1 cellular context compared by ENCODE assay signal in the genomic region with DNA sequence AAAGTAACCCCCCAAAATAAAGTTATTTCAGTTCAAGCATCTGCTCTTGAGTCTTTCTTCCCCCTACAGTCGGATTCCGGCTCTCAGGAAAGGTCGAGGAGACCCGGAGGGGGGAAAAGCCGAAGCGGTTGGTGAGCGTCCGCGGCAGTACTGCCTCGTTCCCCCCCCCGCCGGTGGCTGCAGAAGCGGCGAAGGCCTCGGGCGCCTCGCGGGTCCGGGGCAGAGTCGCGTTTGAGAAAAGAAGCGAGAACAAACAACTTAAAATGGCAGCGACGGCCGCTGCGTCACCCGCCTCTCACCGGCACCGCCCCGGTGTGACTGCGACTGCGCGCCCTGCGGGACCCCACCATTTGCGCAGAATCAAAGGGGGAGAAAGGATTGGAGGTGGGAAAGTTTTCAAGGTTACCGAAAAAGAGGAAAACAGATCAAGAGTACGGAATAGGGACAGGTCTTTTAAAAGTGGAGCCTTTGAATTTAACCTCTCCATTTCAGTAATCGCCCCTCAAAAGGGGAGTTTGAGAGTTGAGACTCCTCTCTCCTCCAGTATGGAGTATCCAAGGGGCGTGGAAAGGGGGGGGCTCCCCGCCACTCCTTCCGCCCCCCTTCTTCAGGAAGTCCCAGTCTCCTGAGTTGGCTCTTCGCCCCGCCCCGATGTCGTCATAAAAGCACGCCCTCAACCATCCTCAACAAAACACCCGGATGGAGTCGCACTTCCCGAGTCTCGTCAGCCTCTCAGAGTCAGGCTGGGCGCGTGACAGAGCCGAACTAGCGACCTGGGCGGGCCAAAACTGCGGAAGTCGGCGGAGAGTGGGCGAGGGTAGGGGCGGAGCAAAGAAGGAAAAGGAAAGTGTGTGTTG.
TF ChIP-seq lines count a peak whose summit lies in the region.

No MANE protein-coding gene starts in this region.

TF ChIP-seq in GM12878, 131 proteins besides CTCF, POLR2A, EP300 and RAD21 (continued from another document and continues in another):
- TF ChIP-seq, protein P1, sequence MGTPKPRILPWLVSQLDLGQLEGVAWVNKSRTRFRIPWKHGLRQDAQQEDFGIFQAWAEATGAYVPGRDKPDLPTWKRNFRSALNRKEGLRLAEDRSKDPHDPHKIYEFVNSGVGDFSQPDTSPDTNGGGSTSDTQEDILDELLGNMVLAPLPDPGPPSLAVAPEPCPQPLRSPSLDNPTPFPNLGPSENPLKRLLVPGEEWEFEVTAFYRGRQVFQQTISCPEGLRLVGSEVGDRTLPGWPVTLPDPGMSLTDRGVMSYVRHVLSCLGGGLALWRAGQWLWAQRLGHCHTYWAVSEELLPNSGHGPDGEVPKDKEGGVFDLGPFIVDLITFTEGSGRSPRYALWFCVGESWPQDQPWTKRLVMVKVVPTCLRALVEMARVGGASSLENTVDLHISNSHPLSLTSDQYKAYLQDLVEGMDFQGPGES (IDR thresholded peaks at IDR 0.05): no peak; the same call in 1 of the 2 replicates
- TF ChIP-seq HDAC2 (IDR thresholded peaks at IDR 0.05) (no peak), MLLT1 (IDR thresholded peaks at IDR 0.05) (peak; percentile 86), ATF7 (IDR thresholded peaks at IDR 0.05; ENCODE audit: low read depth) (peak; percentile 100), SKIL (IDR thresholded peaks at IDR 0.05; ENCODE audit: low read depth, poor library complexity, severe bottlenecking) (peak; percentile 99), ZBED1 (IDR thresholded peaks at IDR 0.05; ENCODE audit: borderline replicate concordance) (no peak), RELA (IDR thresholded peaks at IDR 0.05; ENCODE audit: borderline replicate concordance, partially characterized antibody) (peak; percentile 64), PAX8 (IDR thresholded peaks at IDR 0.05) (peak; percentile 74; the same call in 1 of the 2 replicates), RB1 (IDR thresholded peaks at IDR 0.05; ENCODE audit: borderline replicate concordance) (no peak; the same call in 1 of the 2 replicates), TCF3 (IDR thresholded peaks at IDR 0.05; ENCODE audit: borderline replicate concordance, insufficient read depth, low read depth, low read length) (peak; percentile 90), TBL1XR1 (IDR thresholded peaks at IDR 0.05; ENCODE audit: low read depth, low read length) (peak; percentile 49; the same call in 1 of the 2 replicates), RBBP5 (conservative IDR thresholded peaks at IDR 0.05) (no peak), ZNF622 (IDR thresholded peaks at IDR 0.05) (no peak), GABPA (IDR thresholded peaks at IDR 0.05; ENCODE audit: low read depth) (peak; percentile 76), NR2F1 (conservative IDR thresholded peaks at IDR 0.05) (no peak), RELB (IDR thresholded peaks at IDR 0.05; ENCODE audit: low read depth) (peak; percentile 96), CREM (IDR thresholded peaks at IDR 0.05; ENCODE audit: low read depth) (peak; percentile 96), GATAD2B (conservative IDR thresholded peaks at IDR 0.05; ENCODE audit: low read depth) (no peak), BCL3 (IDR thresholded peaks at IDR 0.05; ENCODE audit: borderline replicate concordance, insufficient read depth, low read depth, low read length, poor library complexity, severe bottlenecking) (no peak), EGR1 (IDR thresholded peaks at IDR 0.05; ENCODE audit: borderline replicate concordance in 1 of 2, low read depth in 2 of 2, low read length in 2 of 2) (peak in 1 of 2 experiments; percentile 71; a peak in 1 of 3 replicates), NRF1 (conservative IDR thresholded peaks at IDR 0.05; ENCODE audit: low read depth, low read length) (peak; percentile 42), SIX5 (IDR thresholded peaks at IDR 0.05; ENCODE audit: low read depth, low read length, severe bottlenecking) (peak; percentile 56), RUNX3 (IDR thresholded peaks at IDR 0.05; ENCODE audit: low read length) (peak; percentile 29; the same call in 1 of the 2 replicates), ZNF274 (IDR thresholded peaks at IDR 0.05; ENCODE audit: insufficient read depth, insufficient read length) (no peak), ETV6 (conservative IDR thresholded peaks at IDR 0.05 in 1 of 2, IDR thresholded peaks at IDR 0.05 in 1 of 2; ENCODE audit: borderline replicate concordance in 1 of 2, low read depth in 1 of 2) (no peak), IKZF1 (conservative IDR thresholded peaks at IDR 0.05) (peak; percentile 58), WRNIP1 (IDR thresholded peaks at IDR 0.05; ENCODE audit: borderline replicate concordance, low read depth, low read length) (no peak), RAD51 (IDR thresholded peaks at IDR 0.05) (peak; percentile 88; the same call in 1 of the 2 replicates), DPF2 (IDR thresholded peaks at IDR 0.05) (no peak; the same call in 1 of the 2 replicates)
- TF ChIP-seq, protein P2, sequence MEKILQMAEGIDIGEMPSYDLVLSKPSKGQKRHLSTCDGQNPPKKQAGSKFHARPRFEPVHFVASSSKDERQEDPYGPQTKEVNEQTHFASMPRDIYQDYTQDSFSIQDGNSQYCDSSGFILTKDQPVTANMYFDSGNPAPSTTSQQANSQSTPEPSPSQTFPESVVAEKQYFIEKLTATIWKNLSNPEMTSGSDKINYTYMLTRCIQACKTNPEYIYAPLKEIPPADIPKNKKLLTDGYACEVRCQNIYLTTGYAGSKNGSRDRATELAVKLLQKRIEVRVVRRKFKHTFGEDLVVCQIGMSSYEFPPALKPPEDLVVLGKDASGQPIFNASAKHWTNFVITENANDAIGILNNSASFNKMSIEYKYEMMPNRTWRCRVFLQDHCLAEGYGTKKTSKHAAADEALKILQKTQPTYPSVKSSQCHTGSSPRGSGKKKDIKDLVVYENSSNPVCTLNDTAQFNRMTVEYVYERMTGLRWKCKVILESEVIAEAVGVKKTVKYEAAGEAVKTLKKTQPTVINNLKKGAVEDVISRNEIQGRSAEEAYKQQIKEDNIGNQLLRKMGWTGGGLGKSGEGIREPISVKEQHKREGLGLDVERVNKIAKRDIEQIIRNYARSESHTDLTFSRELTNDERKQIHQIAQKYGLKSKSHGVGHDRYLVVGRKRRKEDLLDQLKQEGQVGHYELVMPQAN (conservative IDR thresholded peaks at IDR 0.05): peak; percentile 73; the same call in 1 of the 2 replicates
- TF ChIP-seq, protein P3, sequence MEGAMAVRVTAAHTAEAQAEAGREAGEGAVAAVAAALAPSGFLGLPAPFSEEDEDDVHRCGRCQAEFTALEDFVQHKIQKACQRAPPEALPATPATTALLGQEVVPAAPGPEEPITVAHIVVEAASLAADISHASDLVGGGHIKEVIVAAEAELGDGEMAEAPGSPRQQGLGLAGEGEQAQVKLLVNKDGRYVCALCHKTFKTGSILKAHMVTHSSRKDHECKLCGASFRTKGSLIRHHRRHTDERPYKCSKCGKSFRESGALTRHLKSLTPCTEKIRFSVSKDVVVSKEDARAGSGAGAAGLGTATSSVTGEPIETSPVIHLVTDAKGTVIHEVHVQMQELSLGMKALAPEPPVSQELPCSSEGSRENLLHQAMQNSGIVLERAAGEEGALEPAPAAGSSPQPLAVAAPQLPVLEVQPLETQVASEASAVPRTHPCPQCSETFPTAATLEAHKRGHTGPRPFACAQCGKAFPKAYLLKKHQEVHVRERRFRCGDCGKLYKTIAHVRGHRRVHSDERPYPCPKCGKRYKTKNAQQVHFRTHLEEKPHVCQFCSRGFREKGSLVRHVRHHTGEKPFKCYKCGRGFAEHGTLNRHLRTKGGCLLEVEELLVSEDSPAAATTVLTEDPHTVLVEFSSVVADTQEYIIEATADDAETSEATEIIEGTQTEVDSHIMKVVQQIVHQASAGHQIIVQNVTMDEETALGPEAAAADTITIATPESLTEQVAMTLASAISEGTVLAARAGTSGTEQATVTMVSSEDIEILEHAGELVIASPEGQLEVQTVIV (IDR thresholded peaks at IDR 0.05; ENCODE audit: borderline replicate concordance, partially characterized antibody): peak; percentile 93
- TF ChIP-seq, protein P4, sequence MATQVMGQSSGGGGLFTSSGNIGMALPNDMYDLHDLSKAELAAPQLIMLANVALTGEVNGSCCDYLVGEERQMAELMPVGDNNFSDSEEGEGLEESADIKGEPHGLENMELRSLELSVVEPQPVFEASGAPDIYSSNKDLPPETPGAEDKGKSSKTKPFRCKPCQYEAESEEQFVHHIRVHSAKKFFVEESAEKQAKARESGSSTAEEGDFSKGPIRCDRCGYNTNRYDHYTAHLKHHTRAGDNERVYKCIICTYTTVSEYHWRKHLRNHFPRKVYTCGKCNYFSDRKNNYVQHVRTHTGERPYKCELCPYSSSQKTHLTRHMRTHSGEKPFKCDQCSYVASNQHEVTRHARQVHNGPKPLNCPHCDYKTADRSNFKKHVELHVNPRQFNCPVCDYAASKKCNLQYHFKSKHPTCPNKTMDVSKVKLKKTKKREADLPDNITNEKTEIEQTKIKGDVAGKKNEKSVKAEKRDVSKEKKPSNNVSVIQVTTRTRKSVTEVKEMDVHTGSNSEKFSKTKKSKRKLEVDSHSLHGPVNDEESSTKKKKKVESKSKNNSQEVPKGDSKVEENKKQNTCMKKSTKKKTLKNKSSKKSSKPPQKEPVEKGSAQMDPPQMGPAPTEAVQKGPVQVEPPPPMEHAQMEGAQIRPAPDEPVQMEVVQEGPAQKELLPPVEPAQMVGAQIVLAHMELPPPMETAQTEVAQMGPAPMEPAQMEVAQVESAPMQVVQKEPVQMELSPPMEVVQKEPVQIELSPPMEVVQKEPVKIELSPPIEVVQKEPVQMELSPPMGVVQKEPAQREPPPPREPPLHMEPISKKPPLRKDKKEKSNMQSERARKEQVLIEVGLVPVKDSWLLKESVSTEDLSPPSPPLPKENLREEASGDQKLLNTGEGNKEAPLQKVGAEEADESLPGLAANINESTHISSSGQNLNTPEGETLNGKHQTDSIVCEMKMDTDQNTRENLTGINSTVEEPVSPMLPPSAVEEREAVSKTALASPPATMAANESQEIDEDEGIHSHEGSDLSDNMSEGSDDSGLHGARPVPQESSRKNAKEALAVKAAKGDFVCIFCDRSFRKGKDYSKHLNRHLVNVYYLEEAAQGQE (IDR thresholded peaks at IDR 0.05; ENCODE audit: low read depth, low read length): 0 out of 2 replicates have a peak, but pooled peaks have one; percentile 28
- TF ChIP-seq, protein P5, sequence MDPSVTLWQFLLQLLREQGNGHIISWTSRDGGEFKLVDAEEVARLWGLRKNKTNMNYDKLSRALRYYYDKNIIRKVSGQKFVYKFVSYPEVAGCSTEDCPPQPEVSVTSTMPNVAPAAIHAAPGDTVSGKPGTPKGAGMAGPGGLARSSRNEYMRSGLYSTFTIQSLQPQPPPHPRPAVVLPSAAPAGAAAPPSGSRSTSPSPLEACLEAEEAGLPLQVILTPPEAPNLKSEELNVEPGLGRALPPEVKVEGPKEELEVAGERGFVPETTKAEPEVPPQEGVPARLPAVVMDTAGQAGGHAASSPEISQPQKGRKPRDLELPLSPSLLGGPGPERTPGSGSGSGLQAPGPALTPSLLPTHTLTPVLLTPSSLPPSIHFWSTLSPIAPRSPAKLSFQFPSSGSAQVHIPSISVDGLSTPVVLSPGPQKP (IDR thresholded peaks at IDR 0.05; ENCODE audit: low read depth, low read length): no peak
- TF ChIP-seq, protein P6, sequence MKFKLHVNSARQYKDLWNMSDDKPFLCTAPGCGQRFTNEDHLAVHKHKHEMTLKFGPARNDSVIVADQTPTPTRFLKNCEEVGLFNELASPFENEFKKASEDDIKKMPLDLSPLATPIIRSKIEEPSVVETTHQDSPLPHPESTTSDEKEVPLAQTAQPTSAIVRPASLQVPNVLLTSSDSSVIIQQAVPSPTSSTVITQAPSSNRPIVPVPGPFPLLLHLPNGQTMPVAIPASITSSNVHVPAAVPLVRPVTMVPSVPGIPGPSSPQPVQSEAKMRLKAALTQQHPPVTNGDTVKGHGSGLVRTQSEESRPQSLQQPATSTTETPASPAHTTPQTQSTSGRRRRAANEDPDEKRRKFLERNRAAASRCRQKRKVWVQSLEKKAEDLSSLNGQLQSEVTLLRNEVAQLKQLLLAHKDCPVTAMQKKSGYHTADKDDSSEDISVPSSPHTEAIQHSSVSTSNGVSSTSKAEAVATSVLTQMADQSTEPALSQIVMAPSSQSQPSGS (IDR thresholded peaks at IDR 0.05; ENCODE audit: low read length): 0 out of 2 replicates have a peak, but pooled peaks have one; percentile 65
